ENCODE assay signal across 1 cellular context in the genomic region with DNA sequence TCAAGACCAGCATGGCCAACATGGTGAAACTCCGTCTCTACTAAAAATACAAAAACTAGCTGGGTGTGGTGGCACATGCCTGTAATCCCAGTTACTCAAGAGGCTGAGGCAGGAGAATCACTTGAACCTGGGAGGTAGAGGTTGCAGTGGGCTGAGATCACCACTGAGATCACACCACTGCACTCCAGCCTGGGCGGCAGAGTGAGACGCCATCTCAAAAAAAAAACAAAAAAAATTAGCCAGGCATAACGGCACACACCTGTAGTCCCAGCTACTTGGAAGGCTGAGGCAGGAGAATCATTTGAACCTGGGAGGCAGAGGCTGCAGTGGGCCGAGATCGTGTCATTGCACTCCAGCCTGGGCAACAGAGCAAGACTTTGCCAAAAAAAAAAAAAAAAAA. TPM values are rescaled to one million over a fixed set of nuclear protein-coding genes. Genes with fewer than 3 reads are reported as not detected.
"Had no signal": no experiment of that assay in that cellular context is flagged by ENCODE, and none has a peak within 500 bp of the region (broad histone marks: within the 10 kb centered on the region; RNA-seq: fewer than 3 reads in every experiment).

No MANE protein-coding gene starts in this region.

RNA-seq across cellular contexts. Expression of a gene that starts 31.0 kb away (rescaled TPM):
- total RNA-seq: GM12878 had no signal
